Comparison of ENCODE assay signal across 8 cellular contexts in genomic region chr11:102367364-102367763, GRCh38. TPM values are rescaled to one million over a fixed set of nuclear protein-coding genes. Genes with fewer than 3 reads are reported as not detected.
DNase-seq lines count a peak whose midpoint lies in the region; ATAC-seq, FAIRE-seq and TF ChIP-seq lines count a peak whose summit lies in the region.

No MANE protein-coding gene starts in this region.

- no peaks in the 10 kb centered on the region for H3K27me3 Mint-ChIP-seq in naive thymus-derived CD4-positive, alpha-beta T cell
- H3K27me3 Mint-ChIP-seq in endothelial cell (ENCODE audit: unreplicated experiment) = no peaks in the 10 kb centered on the region

- no peak for TF ChIP-seq CTCF in bronchial epithelial cell (IDR thresholded peaks at IDR 0.05; ENCODE audit: insufficient read depth, low read length, severe bottlenecking)
- TF ChIP-seq CTCF in endothelial cell (IDR thresholded peaks at IDR 0.05; ENCODE audit: unreplicated experiment) = no peak
- TF ChIP-seq CTCF in suprapubic skin (IDR thresholded peaks at IDR 0.05) = no peak

- H2AFZ ChIP-seq in Karpas-422 (ENCODE audit: low read length) = no peak overlapping the region

- no peaks in the 10 kb centered on the region for H3K9me3 Mint-ChIP-seq in naive thymus-derived CD4-positive, alpha-beta T cell
- H3K9me3 Mint-ChIP-seq in endothelial cell (ENCODE audit: unreplicated experiment) = no peaks in the 10 kb centered on the region

- H3K9me3 ChIP-seq in Karpas-422 (ENCODE audit: low read length) (no peaks in the 10 kb centered on the region), suprapubic skin (no peaks in the 10 kb centered on the region)
- H3K9me3 ChIP-seq in naive thymus-derived CD4-positive, alpha-beta T cell (ENCODE audit: control insufficient read depth in 2 of 3, low read length in 3 of 3) = no peaks in the 10 kb centered on the region

- TF ChIP-seq POLR2A in suprapubic skin (IDR thresholded peaks at IDR 0.05) = no peak

- peak overlapping the region; percentile 16 to 93 (median 83) for H3K27ac Mint-ChIP-seq in naive thymus-derived CD4-positive, alpha-beta T cell
- no peak overlapping the region for H3K27ac Mint-ChIP-seq in endothelial cell (ENCODE audit: unreplicated experiment)

- H3K27ac ChIP-seq in Karpas-422 (ENCODE audit: low read length) (no peak overlapping the region), suprapubic skin (no peak overlapping the region)
- no peak overlapping the region for H3K27ac ChIP-seq in naive thymus-derived CD4-positive, alpha-beta T cell (ENCODE audit: low read depth, low read length)

- WGBS in suprapubic skin = 38% methylated on average over 6 of the region's 6 CpGs

- H3K4me1 ChIP-seq in Karpas-422 (ENCODE audit: low read length) (no peaks in the 10 kb centered on the region), suprapubic skin (no peaks in the 10 kb centered on the region)
- peaks cover 0 to 12% of the 10 kb centered on the region in 2 donors for H3K4me1 ChIP-seq in naive thymus-derived CD4-positive, alpha-beta T cell (ENCODE audit: control insufficient read depth in 2 of 2, insufficient read depth in 2 of 2, low read length in 2 of 2)

- no peak overlapping the region for H3K4me2 ChIP-seq in Karpas-422 (ENCODE audit: low read depth, low read length, poor library complexity, severe bottlenecking)

- intact Hi-C loops in naive thymus-derived CD4-positive, alpha-beta T cell (cut with micrococcal nuclease) = loop anchor here (1.0 to 2.0 kb wide), 8 partner anchors 23 to 299 kb away; no protein-coding TSS in a partner anchor

- POLR2A ChIA-PET in naive thymus-derived CD4-positive, alpha-beta T cell (lab: Charles Lee) = interaction anchor here (0.6 to 2.1 kb wide), 5 partner anchors 23 to 86 kb away, joined by 3 to 10 read pairs (median 4); no protein-coding TSS in a partner anchor

- no peak for FAIRE-seq in bronchial epithelial cell (lab: Jason Lieb, UNC)

- no peaks in the 10 kb centered on the region for H3K9me2 ChIP-seq in Karpas-422 (replicated peaks; ENCODE audit: insufficient read depth, low read length)

- no peak for TF ChIP-seq EP300 in suprapubic skin (IDR thresholded peaks at IDR 0.05)

- DNase-seq in NCI-H82 (lab: John Stamatoyannopoulos, UW) = peak; percentile 5
- no peak for DNase-seq in NCI-H82 treated with DMSO at 0.1 percent for 48 hours (lab: John Stamatoyannopoulos, UW; ENCODE audit: unreplicated experiment)
- peak; percentile 77 for DNase-seq in Karpas-422
- peak; percentile 19 for DNase-seq in bronchial epithelial cell (ENCODE audit: low read depth)
- DNase-seq in naive thymus-derived CD4-positive, alpha-beta T cell = peak in 6 of 9 donors; percentile 33 to 65 (median 56)
- DNase-seq in endothelial cell (ENCODE audit: low spot score) = no peak
- DNase-seq in suprapubic skin (ENCODE audit: low spot score in 2 of 2) = no peak

- CTCF ChIA-PET in naive thymus-derived CD4-positive, alpha-beta T cell (lab: Charles Lee) = interaction anchor here (0.6 to 3.2 kb wide), 26 partner anchors 12 to 574 kb away, joined by 3 to 36 read pairs (median 5); no protein-coding TSS in a partner anchor

- peak overlapping the region in 3 of 10 donors; percentile 4 to 28 (median 19) for H3K4me3 Mint-ChIP-seq in naive thymus-derived CD4-positive, alpha-beta T cell
- no peak overlapping the region for H3K4me3 Mint-ChIP-seq in endothelial cell (ENCODE audit: unreplicated experiment)

- H3K79me2 ChIP-seq in Karpas-422 (ENCODE audit: low read length) = peaks cover 22% of the 10 kb centered on the region

- H3K36me3 ChIP-seq in Karpas-422 (ENCODE audit: insufficient read depth, low read length) = peaks cover 58% of the 10 kb centered on the region
- peaks cover 4% of the 10 kb centered on the region for H3K36me3 ChIP-seq in bronchial epithelial cell (ENCODE audit: control insufficient read depth, insufficient read depth, low read length)
- peaks cover 0 to 42% (median 8%) of the 10 kb centered on the region in 3 experiments for H3K36me3 ChIP-seq in naive thymus-derived CD4-positive, alpha-beta T cell (ENCODE audit: control insufficient read depth in 2 of 3, insufficient read depth in 3 of 3, low read length in 3 of 3)
- peaks cover 47% of the 10 kb centered on the region for H3K36me3 ChIP-seq in suprapubic skin

- peaks cover 10 to 54% (median 39%) of the 10 kb centered on the region in 5 donors for H3K36me3 Mint-ChIP-seq in naive thymus-derived CD4-positive, alpha-beta T cell
- peaks cover 42% of the 10 kb centered on the region for H3K36me3 Mint-ChIP-seq in endothelial cell (ENCODE audit: low read depth, unreplicated experiment)

- H3K9ac ChIP-seq in Karpas-422 (ENCODE audit: low read length) = no peak overlapping the region

- peak; percentile 77 for ATAC-seq in naive thymus-derived CD4-positive, alpha-beta T cell
- ATAC-seq in HG02870 (IDR thresholded peaks at IDR 0.05; ENCODE audit: unreplicated experiment) = no peak

- H3K4me1 Mint-ChIP-seq in naive thymus-derived CD4-positive, alpha-beta T cell = peaks cover 9 to 48% (median 33%) of the 10 kb centered on the region in 7 donors
- H3K4me1 Mint-ChIP-seq in endothelial cell (ENCODE audit: unreplicated experiment) = peaks cover 17% of the 10 kb centered on the region

- H3K27me3 ChIP-seq in Karpas-422 (ENCODE audit: low read length) = no peaks in the 10 kb centered on the region
- no peaks in the 10 kb centered on the region for H3K27me3 ChIP-seq in bronchial epithelial cell (ENCODE audit: control insufficient read depth, insufficient read depth, low read length)
- H3K27me3 ChIP-seq in naive thymus-derived CD4-positive, alpha-beta T cell (ENCODE audit: control insufficient read depth in 2 of 2, insufficient read depth in 2 of 2, low read length in 2 of 2) = no peaks in the 10 kb centered on the region
- H3K27me3 ChIP-seq in suprapubic skin = no peaks in the 10 kb centered on the region

- H3K4me3 ChIP-seq in Karpas-422 (ENCODE audit: low read length) (no peak overlapping the region), bronchial epithelial cell (ENCODE audit: low read depth, low read length) (no peak overlapping the region), suprapubic skin (no peak overlapping the region)
- H3K4me3 ChIP-seq in naive thymus-derived CD4-positive, alpha-beta T cell (ENCODE audit: low read length) = no peak overlapping the region

- no peaks in the 10 kb centered on the region for H4K20me1 ChIP-seq in Karpas-422 (ENCODE audit: insufficient read depth, low read depth, low read length)

RNA-seq across cellular contexts. Expression of gene BIRC2, which starts 20.4 kb away (rescaled TPM):
- total RNA-seq in Karpas-422 (2014; rRNA removed; shearing (Covaris generic); ENCODE audit: low replicate concordance) = 66.5 and 107 TPM in 2 replicates
- total RNA-seq in bronchial epithelial cell = 56.6 and 58.8 TPM in 2 replicates
- 100 to 1,000 TPM in 1 of 5 experiments, 10 to 100 TPM in 4; 37.5 to 103 (median 72.0) TPM for total RNA-seq in naive thymus-derived CD4-positive, alpha-beta T cell
- polyA plus RNA-seq in naive thymus-derived CD4-positive, alpha-beta T cell = 10 to 100 TPM; 35.2 to 42.8 TPM
- total RNA-seq in endothelial cell (ENCODE audit: unreplicated experiment) = 53.1 TPM
- total RNA-seq in suprapubic skin = 10 to 100 TPM; 56.9 to 76.5 (median 64.6) TPM

RNA-seq across cellular contexts. Expression of gene BIRC3, which starts 50.1 kb away (rescaled TPM):
- total RNA-seq in Karpas-422 (2014; rRNA removed; shearing (Covaris generic); ENCODE audit: low replicate concordance) = 0.47 and 0.52 TPM in 2 replicates
- total RNA-seq in bronchial epithelial cell = 1.3 and 1.4 TPM in 2 replicates
- 100 to 1,000 TPM in 3 of 5 experiments, 10 to 100 TPM in 2; 62.3 to 160 (median 128) TPM for total RNA-seq in naive thymus-derived CD4-positive, alpha-beta T cell
- 10 to 100 TPM; 18.8 to 47.7 TPM for polyA plus RNA-seq in naive thymus-derived CD4-positive, alpha-beta T cell
- total RNA-seq in endothelial cell (ENCODE audit: unreplicated experiment) = 0.08 TPM
- 10 to 100 TPM in 3 of 4 donors, 1 to 10 TPM in 1; 4.0 to 18.2 (median 10.7) TPM for total RNA-seq in suprapubic skin

Comparison
In these comparisons a context has a peak if more than half of its experiments do, and no peak if none do; other contexts are left out.
1. DNase-seq: peak in NCI-H82 (single experiment), Karpas-422 (single experiment), bronchial epithelial cell (single experiment) and naive thymus-derived CD4-positive, alpha-beta T cell (6 of 9); none in NCI-H82 treated with DMSO at 0.1 percent for 48 hours (single experiment), endothelial cell (single experiment) and suprapubic skin (0 of 2).